Comparison of ENCODE assay signal across 13 cellular contexts in genomic region chr7:5637415-5637814, GRCh38.
DNase-seq lines count a peak whose midpoint lies in the region; TF ChIP-seq lines count a peak whose summit lies in the region.
"Had no signal": no experiment of that assay in that cellular context is flagged by ENCODE, and none has a peak within 500 bp of the region (broad histone marks: within the 10 kb centered on the region; RNA-seq: fewer than 3 reads in every experiment).

No MANE protein-coding gene starts in this region.

- H3K9ac ChIP-seq in BLaER1 treated with 17β-estradiol and CSF1 and Interleukin-3, amounts not matched to agents 10 nM and 100 nM = peak overlapping the region in 4 of 11 experiments; percentile 8 to 36 (median 16); a peak in 6 of 22 replicates
- H3K9ac ChIP-seq in adipocyte (ENCODE audit: low read length) = peak overlapping the region; percentile 80
- H3K9ac ChIP-seq in iPS-20b (ENCODE audit: low read depth, low read length) = peak overlapping the region; percentile 26; the same call in 1 of the 2 replicates

- H3K27ac ChIP-seq in BLaER1 treated with 17β-estradiol and CSF1 and Interleukin-3, amounts not matched to agents 10 nM and 100 nM = no peak overlapping the region
- H3K27ac ChIP-seq in iPS-20b (ENCODE audit: low read length) = no peak overlapping the region
- H3K27ac ChIP-seq in skin epidermis = peak overlapping the region in 11 of 21 experiments; percentile 9 to 72 (median 55)
- H3K27ac ChIP-seq in WERI-Rb-1 = no peak overlapping the region; the same call in 1 of the 2 replicates

- no peaks in the 10 kb centered on the region for H3K9me3 ChIP-seq in BLaER1 treated with 17β-estradiol and CSF1 and Interleukin-3, amounts not matched to agents 10 nM and 100 nM (replicated peaks in 1 of 11)
- H3K9me3 ChIP-seq in adipocyte (ENCODE audit: control insufficient read depth, low read length) (no peaks in the 10 kb centered on the region), iPS-20b (ENCODE audit: insufficient read depth, low read depth, low read length) (no peaks in the 10 kb centered on the region), WERI-Rb-1 (ENCODE audit: severe bottlenecking) (no peaks in the 10 kb centered on the region)

- DNase-seq in adipocyte (ENCODE audit: low read depth) = no peak
- DNase-seq in NCI-H69 (lab: John Stamatoyannopoulos, UW) = no peak
- DNase-seq in activated gamma-delta T cell treated with Interleukin-2 at 50 U/mL for 16 hours = no peak
- no peak for DNase-seq in KBM-7
- no peak for DNase-seq in WERI-Rb-1
- DNase-seq: activated naive CD4-positive, alpha-beta T cell treated with anti-CD3 and anti-CD28 coated beads, Interleukin-2, amount 10 ng/mL, durations not matched to agents 7 days and 5 days; cortex of kidney; DMS79; NCI-H1930; stimulated activated CD4-positive, alpha-beta T cell treated with anti-CD3 and anti-CD28 coated beads, Interleukin-12 subunit alpha, Interleukin-12 subunit beta, amount 100 ng/mL, for 4 hours had no signal

- peaks cover 40 to 74% (median 60%) of the 10 kb centered on the region in 11 experiments for H3K36me3 ChIP-seq in BLaER1 treated with 17β-estradiol and CSF1 and Interleukin-3, amounts not matched to agents 10 nM and 100 nM
- H3K36me3 ChIP-seq in adipocyte (ENCODE audit: control insufficient read depth, insufficient read depth, low read length, severe bottlenecking) (peaks cover 16% of the 10 kb centered on the region), iPS-20b (ENCODE audit: insufficient read depth, low read depth, low read length) (peaks cover 16% of the 10 kb centered on the region), WERI-Rb-1 (peaks cover 27% of the 10 kb centered on the region)

- H4K20me1 ChIP-seq in BLaER1 treated with 17β-estradiol and CSF1 and Interleukin-3, amounts not matched to agents 10 nM and 100 nM = peaks cover 0 to 21% (median 0%) of the 10 kb centered on the region in 11 experiments; a peak in 5 of 22 replicates

- H3K27me3 ChIP-seq in BLaER1 treated with 17β-estradiol and CSF1 and Interleukin-3, amounts not matched to agents 10 nM and 100 nM = no peaks in the 10 kb centered on the region
- no peaks in the 10 kb centered on the region for H3K27me3 ChIP-seq in adipocyte (replicated peaks; ENCODE audit: control insufficient read depth, insufficient read depth, low read length)
- no peaks in the 10 kb centered on the region for H3K27me3 ChIP-seq in iPS-20b (ENCODE audit: insufficient read depth, low read length)
- H3K27me3 ChIP-seq in WERI-Rb-1 (ENCODE audit: insufficient read depth, low read depth, severe bottlenecking) = no peaks in the 10 kb centered on the region

- H3K4me2 ChIP-seq in BLaER1 treated with 17β-estradiol and CSF1 and Interleukin-3, amounts not matched to agents 10 nM and 100 nM = peak overlapping the region in 8 of 11 experiments; percentile 93 to 99 (median 96); a peak in 15 of 22 replicates

- H3K4me3 ChIP-seq in BLaER1 treated with 17β-estradiol and CSF1 and Interleukin-3, amounts not matched to agents 10 nM and 100 nM = no peak overlapping the region
- H3K4me3 ChIP-seq in adipocyte (ENCODE audit: low read length) = no peak overlapping the region
- no peak overlapping the region for H3K4me3 ChIP-seq in iPS-20b (ENCODE audit: low read length)
- H3K4me3 ChIP-seq in skin epidermis = no peak overlapping the region
- no peak overlapping the region for H3K4me3 ChIP-seq in WERI-Rb-1 (ENCODE audit: low read depth, low read length)

- in situ Hi-C loops in KBM-7 (cut with MboI; ENCODE audit: low pct_unique_long_range_greater_than_20kb, low sequenced_read_pairs) = no loop called here

- TF ChIP-seq CTCF in WERI-Rb-1 (IDR thresholded peaks at IDR 0.05; ENCODE audit: low read depth, low read length) = no peak

- H3K4me1 ChIP-seq in BLaER1 treated with 17β-estradiol and CSF1 and Interleukin-3, amounts not matched to agents 10 nM and 100 nM = peaks cover 50 to 80% (median 57%) of the 10 kb centered on the region in 10 experiments
- H3K4me1 ChIP-seq in adipocyte (ENCODE audit: control insufficient read depth, insufficient read depth, low read length) (peaks cover 42% of the 10 kb centered on the region), iPS-20b (ENCODE audit: insufficient read depth, low read length) (peaks cover 41% of the 10 kb centered on the region)

Comparison
In these comparisons a context has a peak if more than half of its experiments do, and no peak if none do; other contexts are left out.
1. H3K27ac ChIP-seq: peak in skin epidermis (11 of 21); none in BLaER1 treated with 17β-estradiol and CSF1 and Interleukin-3, amounts not matched to agents 10 nM and 100 nM (0 of 11), iPS-20b (single experiment) and WERI-Rb-1 (single experiment).